ENCODE assay signal across 23 cellular contexts in the genomic region with DNA sequence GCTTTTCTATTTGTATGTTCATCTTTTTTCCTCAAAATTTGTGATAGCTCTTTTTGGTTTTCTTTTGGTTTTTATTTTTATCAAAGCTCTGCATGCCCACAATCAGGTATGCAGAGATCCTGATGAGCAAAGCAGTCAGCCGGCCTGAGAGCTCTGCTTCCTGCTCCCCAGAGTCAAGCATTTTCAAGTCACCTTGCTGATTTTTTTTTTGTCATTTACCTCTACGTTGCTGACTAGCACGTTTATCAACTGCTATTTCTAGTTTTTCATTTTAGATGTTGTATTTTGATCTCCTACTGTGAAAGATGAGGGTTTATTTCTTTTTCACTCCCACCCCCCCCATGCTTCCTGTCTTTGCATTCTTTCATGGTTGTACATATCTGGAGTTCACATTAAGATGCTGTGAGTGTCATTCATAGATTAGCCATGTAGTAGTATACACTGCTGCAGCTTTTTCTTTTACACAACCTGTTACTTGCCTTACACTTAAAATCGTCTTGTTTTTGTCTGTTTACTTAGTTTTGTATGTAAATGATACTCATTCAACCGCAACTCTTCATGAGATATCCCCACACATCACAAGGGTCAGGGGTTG.
DNase-seq lines count a peak whose midpoint lies in the region; ATAC-seq and TF ChIP-seq lines count a peak whose summit lies in the region.
"Had no signal": no experiment of that assay in that cellular context is flagged by ENCODE, and none has a peak within 500 bp of the region (broad histone marks: within the 10 kb centered on the region; RNA-seq: fewer than 3 reads in every experiment).

No MANE protein-coding gene starts in this region.

- no peaks in the 10 kb centered on the region for H3K9me3 ChIP-seq in Caco-2
- H3K9me3 ChIP-seq: HAP-1, lower lobe of right lung, ovary, sigmoid colon had no signal

- no peaks in the 10 kb centered on the region for H3K4me1 ChIP-seq in Caco-2
- H3K4me1 ChIP-seq: HAP-1, lower lobe of right lung had no signal

- intact Hi-C loops in activated CD4-positive, alpha-beta T cell treated with anti-CD3 and anti-CD28 coated beads for 36 hours (cut with DNase I, micrococcal nuclease) = loop anchor here in 1 of 2 experiments (5.0 kb wide), 2 partner anchors 34 to 294 kb away; a partner anchor contains a TSS
- intact Hi-C loops in Caco-2 (cut with micrococcal nuclease; ENCODE audit: unreplicated experiment) = no loop called here

- no peak for TF ChIP-seq CTCF in HFFc6 (IDR thresholded peaks at IDR 0.05)
- TF ChIP-seq CTCF in Caco-2 (IDR thresholded peaks at IDR 0.05; ENCODE audit: insufficient read depth in 1 of 2, low read depth in 1 of 2, low read length in 1 of 2, severe bottlenecking in 1 of 2, unreplicated experiment in 1 of 2) = no peak

- no TSS peak for BruUV-seq in Caco-2 (replicated peaks; lab: Mats Ljungman, UMichigan)

- peak; percentile 60 for ATAC-seq in activated CD4-positive, alpha-beta T cell treated with anti-CD3 and anti-CD28 coated beads for 36 hours
- peak; percentile 61 for ATAC-seq in activated T-helper 17 cell treated with anti-CD3 and anti-CD28 coated beads, Interleukin-2, amount 50 U/mL, for 72 hours (replicated peaks)
- ATAC-seq in GM18867 (IDR thresholded peaks at IDR 0.05; ENCODE audit: unreplicated experiment) = no peak
- no peak for ATAC-seq in HG03196 (IDR thresholded peaks at IDR 0.05; ENCODE audit: unreplicated experiment)
- ATAC-seq: activated CD4-positive, CD25-positive, alpha-beta regulatory T cell treated with anti-CD3 and anti-CD28 coated beads, Interleukin-2, amount 50 U/mL, for 24 hours; heart right ventricle; lower lobe of right lung had no signal

- H3K4me3 ChIP-seq in Caco-2 (ENCODE audit: low read depth, low read length) = no peak overlapping the region
- H3K4me3 ChIP-seq: HAP-1, heart right ventricle, lower lobe of right lung, ovary, sigmoid colon had no signal

- peaks cover 90% of the 10 kb centered on the region for H3K4me1 Mint-ChIP-seq in activated CD4-positive, alpha-beta T cell treated with anti-CD3 and anti-CD28 coated beads for 36 hours
- peaks cover 28% of the 10 kb centered on the region for H3K4me1 Mint-ChIP-seq in HFFc6 (ENCODE audit: low read depth)
- peaks cover 36% of the 10 kb centered on the region for H3K4me1 Mint-ChIP-seq in activated T-helper 17 cell treated with anti-CD3 and anti-CD28 coated beads, Interleukin-2, amount 50 U/mL, for 72 hours
- peaks cover 26 to 58% of the 10 kb centered on the region in 2 donors for H3K4me1 Mint-ChIP-seq in immature natural killer cell
- H3K4me1 Mint-ChIP-seq in Caco-2 (ENCODE audit: low read depth, unreplicated experiment) = no peaks in the 10 kb centered on the region

- H3K27ac Mint-ChIP-seq in activated CD4-positive, alpha-beta T cell treated with anti-CD3 and anti-CD28 coated beads for 36 hours = peak overlapping the region; percentile 88
- H3K27ac Mint-ChIP-seq in HFFc6 (peak overlapping the region; percentile 34; the same call in 1 of the 2 replicates), immature natural killer cell (peak overlapping the region in 4 of 6 donors; percentile 26 to 64 (median 54)), Caco-2 (ENCODE audit: unreplicated experiment) (no peak overlapping the region)
- H3K27ac Mint-ChIP-seq in activated T-helper 17 cell treated with anti-CD3 and anti-CD28 coated beads, Interleukin-2, amount 50 U/mL, for 72 hours = peak overlapping the region; percentile 81

- POLR2A ChIA-PET in activated CD4-positive, alpha-beta T cell treated with anti-CD3 and anti-CD28 coated beads for 36 hours (lab: Charles Lee) = no interaction called here
- POLR2A ChIA-PET in Caco-2 (lab: Charles Lee) = no interaction called here

- H3K36me3 Mint-ChIP-seq in activated CD4-positive, alpha-beta T cell treated with anti-CD3 and anti-CD28 coated beads for 36 hours (ENCODE audit: low read depth) = peaks cover 3% of the 10 kb centered on the region
- peaks cover 5% of the 10 kb centered on the region; the same call in 1 of the 2 replicates for H3K36me3 Mint-ChIP-seq in HFFc6 (ENCODE audit: low read depth)
- H3K36me3 Mint-ChIP-seq in activated T-helper 17 cell treated with anti-CD3 and anti-CD28 coated beads, Interleukin-2, amount 50 U/mL, for 72 hours (ENCODE audit: low read depth) = no peaks in the 10 kb centered on the region
- peaks cover 0 to 5% (median 0%) of the 10 kb centered on the region in 3 donors for H3K36me3 Mint-ChIP-seq in immature natural killer cell
- H3K36me3 Mint-ChIP-seq in Caco-2 (ENCODE audit: insufficient read depth, unreplicated experiment) = peaks cover 27% of the 10 kb centered on the region

- H3K27me3 ChIP-seq in Caco-2 (replicated peaks; ENCODE audit: control insufficient read depth, insufficient read depth, low read length) = no peaks in the 10 kb centered on the region
- H3K27me3 ChIP-seq: heart right ventricle, ovary, sigmoid colon had no signal

- DNase-seq in activated CD4-positive, alpha-beta T cell treated with anti-CD3 and anti-CD28 coated beads for 36 hours = peak; percentile 31
- DNase-seq in activated CD4-positive, alpha-beta T cell treated with anti-CD3 and anti-CD28 coated beads, Interleukin-2, amount 50 U/mL, for 1 hour = no peak
- DNase-seq in HFFc6 = no peak
- DNase-seq in immature natural killer cell = no peak
- no peak for DNase-seq in Caco-2
- DNase-seq: activated T-cell treated with anti-CD3 and anti-CD28 coated beads for 4 hours; anterior cingulate cortex; heart right ventricle; Kasumi-1; lower lobe of right lung; NCI-H1417; NCI-H526 treated with DMSO at 0.1 percent for 48 hours; OCI-M1; ovary; SIG-M5; sigmoid colon; stimulated activated CD4-positive, alpha-beta T cell treated with anti-CD3 and anti-CD28 coated beads, Interleukin-2, amount 100 ng/mL, for 24 hours; substantia nigra had no signal

- CTCF ChIA-PET in activated CD4-positive, alpha-beta T cell treated with anti-CD3 and anti-CD28 coated beads for 36 hours (lab: Charles Lee) = interaction anchor here (1.0 to 2.0 kb wide), 3 partner anchors 10 to 44 kb away, joined by 3 to 5 read pairs (median 5); no protein-coding TSS in a partner anchor
- CTCF ChIA-PET in Caco-2 (lab: Charles Lee) = interaction anchor here (0.5 to 0.7 kb wide), 2 partner anchors 44 to 421 kb away, joined by 3 read pairs; no protein-coding TSS in a partner anchor

- peak overlapping the region; percentile 11 for H3K4me3 Mint-ChIP-seq in activated CD4-positive, alpha-beta T cell treated with anti-CD3 and anti-CD28 coated beads for 36 hours
- H3K4me3 Mint-ChIP-seq in HFFc6 (no peak overlapping the region), immature natural killer cell (no peak overlapping the region), Caco-2 (ENCODE audit: unreplicated experiment) (no peak overlapping the region)
- H3K4me3 Mint-ChIP-seq in activated T-helper 17 cell treated with anti-CD3 and anti-CD28 coated beads, Interleukin-2, amount 50 U/mL, for 72 hours = peak overlapping the region; percentile 52

- H3K27me3 Mint-ChIP-seq in activated CD4-positive, alpha-beta T cell treated with anti-CD3 and anti-CD28 coated beads for 36 hours = no peaks in the 10 kb centered on the region
- H3K27me3 Mint-ChIP-seq in HFFc6 (ENCODE audit: insufficient read depth) = peaks cover 4% of the 10 kb centered on the region; the same call in 1 of the 2 replicates
- H3K27me3 Mint-ChIP-seq in activated T-helper 17 cell treated with anti-CD3 and anti-CD28 coated beads, Interleukin-2, amount 50 U/mL, for 72 hours = no peaks in the 10 kb centered on the region
- H3K27me3 Mint-ChIP-seq in immature natural killer cell (ENCODE audit: low read depth in 3 of 3) = peaks cover 0 to 3% (median 2%) of the 10 kb centered on the region in 3 donors
- H3K27me3 Mint-ChIP-seq in Caco-2 (ENCODE audit: insufficient read depth, unreplicated experiment) = no peaks in the 10 kb centered on the region

- H3K9me3 Mint-ChIP-seq in activated CD4-positive, alpha-beta T cell treated with anti-CD3 and anti-CD28 coated beads for 36 hours (ENCODE audit: low read depth) = no peaks in the 10 kb centered on the region
- H3K9me3 Mint-ChIP-seq in HFFc6 (no peaks in the 10 kb centered on the region), immature natural killer cell (no peaks in the 10 kb centered on the region), Caco-2 (ENCODE audit: unreplicated experiment) (no peaks in the 10 kb centered on the region)
- no peaks in the 10 kb centered on the region for H3K9me3 Mint-ChIP-seq in activated T-helper 17 cell treated with anti-CD3 and anti-CD28 coated beads, Interleukin-2, amount 50 U/mL, for 72 hours

- no peaks in the 10 kb centered on the region for H3K36me3 ChIP-seq in Caco-2 (ENCODE audit: control insufficient read depth, insufficient read depth, low read length)
- H3K36me3 ChIP-seq: HAP-1, lower lobe of right lung, ovary, sigmoid colon had no signal

Comparison
In these comparisons a context has a peak if more than half of its experiments do, and no peak if none do; other contexts are left out.
1. ATAC-seq: peak in activated CD4-positive, alpha-beta T cell treated with anti-CD3 and anti-CD28 coated beads for 36 hours (single experiment) and activated T-helper 17 cell treated with anti-CD3 and anti-CD28 coated beads, Interleukin-2, amount 50 U/mL, for 72 hours (single experiment); none in GM18867 (single experiment) and HG03196 (single experiment).
2. H3K4me3 Mint-ChIP-seq: peak in activated CD4-positive, alpha-beta T cell treated with anti-CD3 and anti-CD28 coated beads for 36 hours (single experiment) and activated T-helper 17 cell treated with anti-CD3 and anti-CD28 coated beads, Interleukin-2, amount 50 U/mL, for 72 hours (single experiment); none in HFFc6 (single experiment), immature natural killer cell (0 of 5) and Caco-2 (single experiment).